10 cellular contexts compared by ENCODE assay signal in genomic region chr12:108567974-108568652, GRCh38. TPM values are rescaled to one million over a fixed set of nuclear protein-coding genes. Genes with fewer than 3 reads are reported as not detected.
DNase-seq lines count a peak whose midpoint lies in the region; ATAC-seq and TF ChIP-seq lines count a peak whose summit lies in the region.
"Had no signal": no experiment of that assay in that cellular context is flagged by ENCODE, and none has a peak within 500 bp of the region (broad histone marks: within the 10 kb centered on the region; RNA-seq: fewer than 3 reads in every experiment).

No MANE protein-coding gene starts in this region.

- H3K4me3 ChIP-seq in esophagus squamous epithelium (no peak overlapping the region), subcutaneous abdominal adipose tissue (ENCODE audit: low read depth in 1 of 5, low read length in 5 of 5) (no peak overlapping the region)

- TF ChIP-seq CTCF in esophagus squamous epithelium (IDR thresholded peaks at IDR 0.05), result no peak
- TF ChIP-seq CTCF in foreskin keratinocyte (conservative IDR thresholded peaks at IDR 0.05), result no peak

- ATAC-seq in T-cell (replicated peaks in 1 of 4) (no peak), HG03196 (IDR thresholded peaks at IDR 0.05; ENCODE audit: unreplicated experiment) (no peak), foreskin keratinocyte (no peak)

- H3K4me1 ChIP-seq in esophagus squamous epithelium (peaks cover 4 to 48% (median 15%) of the 10 kb centered on the region in 3 donors), subcutaneous abdominal adipose tissue (ENCODE audit: control insufficient read depth in 5 of 5, insufficient read depth in 5 of 5, low read length in 5 of 5) (peaks cover 0 to 40% (median 24%) of the 10 kb centered on the region in 5 donors), foreskin keratinocyte (peaks cover 9% of the 10 kb centered on the region)

- TF ChIP-seq POLR2A in esophagus squamous epithelium (IDR thresholded peaks at IDR 0.05), result no peak

- WGBS in esophagus squamous epithelium, 2 donors, result 73 to 75% methylated on average over 3 of the region's 3 CpGs

- H3K27ac Mint-ChIP-seq in activated T-cell treated with anti-CD3 and anti-CD28 coated beads, Interleukin-2, amount 50 U/mL, for 24 hours, result peak overlapping the region; percentile 94
- H3K27ac Mint-ChIP-seq in T-cell, result peak overlapping the region; percentile 95 to 98

- H3K9me3 ChIP-seq in esophagus squamous epithelium, result no peaks in the 10 kb centered on the region
- H3K9me3 ChIP-seq in subcutaneous abdominal adipose tissue (ENCODE audit: control insufficient read depth in 5 of 5, low read length in 5 of 5), result no peaks in the 10 kb centered on the region

- peak overlapping the region in 3 of 4 donors; percentile 4 to 56 (median 18) for H3K27ac ChIP-seq in esophagus squamous epithelium
- peak overlapping the region; percentile 70 for H3K27ac ChIP-seq in subcutaneous abdominal adipose tissue (ENCODE audit: low read depth, low read length)
- H3K27ac ChIP-seq in foreskin keratinocyte, result no peak overlapping the region
- H3K27ac ChIP-seq: RWPE1 had no signal

- H3K36me3 ChIP-seq in esophagus squamous epithelium (peaks cover 0 to 66% (median 25%) of the 10 kb centered on the region in 3 donors), subcutaneous abdominal adipose tissue (ENCODE audit: control insufficient read depth in 5 of 5, insufficient read depth in 5 of 5, low read length in 5 of 5) (peaks cover 19 to 60% (median 54%) of the 10 kb centered on the region in 5 donors)

- CTCF ChIA-PET in T-cell (lab: Charles Lee), result interaction anchor here (0.6 to 11.9 kb wide), 13 partner anchors 9 to 236 kb away, joined by 3 to 140 read pairs (median 4); no protein-coding TSS in a partner anchor

- peaks cover 92% of the 10 kb centered on the region for H3K4me1 Mint-ChIP-seq in activated T-cell treated with anti-CD3 and anti-CD28 coated beads, Interleukin-2, amount 50 U/mL, for 24 hours (ENCODE audit: low read depth)
- H3K4me1 Mint-ChIP-seq in T-cell, result peaks cover 66 to 91% (median 85%) of the 10 kb centered on the region in 3 donors

- no peak overlapping the region for H3K9ac ChIP-seq in subcutaneous abdominal adipose tissue (ENCODE audit: low read length in 5 of 5)

- peak overlapping the region; percentile 61 for H3K4me3 Mint-ChIP-seq in activated T-cell treated with anti-CD3 and anti-CD28 coated beads, Interleukin-2, amount 50 U/mL, for 24 hours
- H3K4me3 Mint-ChIP-seq in T-cell, result peak overlapping the region in 2 of 3 donors; percentile 51 to 81

- H3K27me3 Mint-ChIP-seq in activated T-cell treated with anti-CD3 and anti-CD28 coated beads, Interleukin-2, amount 50 U/mL, for 24 hours, result no peaks in the 10 kb centered on the region
- H3K27me3 Mint-ChIP-seq in T-cell, result no peaks in the 10 kb centered on the region

- POLR2A ChIA-PET in T-cell (lab: Charles Lee), result interaction anchor here in 1 of 2 donors (0.9 to 1.1 kb wide), 2 partner anchors 49 to 65 kb away, joined by 5 to 12 read pairs; partner anchors contain the start of gene SELPLG

- no peaks in the 10 kb centered on the region for H3K9me3 Mint-ChIP-seq in activated T-cell treated with anti-CD3 and anti-CD28 coated beads, Interleukin-2, amount 50 U/mL, for 24 hours
- H3K9me3 Mint-ChIP-seq in T-cell, result no peaks in the 10 kb centered on the region

- DNase-seq in activated T-cell treated with anti-CD3 and anti-CD28 coated beads, Interleukin-2, amount 50 U/mL, for 24 hours, result no peak
- DNase-seq in activated T-cell treated with anti-CD3 and anti-CD28 coated beads, Interleukin-2, amount 50 U/mL, for 1 hour, result no peak
- DNase-seq in T-cell (no peak), esophagus squamous epithelium (lab: John Stamatoyannopoulos, UW) (no peak), NCI-H146 (lab: John Stamatoyannopoulos, UW) (no peak), foreskin keratinocyte (no peak)
- DNase-seq: AML-193 had no signal

- peaks cover 76% of the 10 kb centered on the region for H3K36me3 Mint-ChIP-seq in activated T-cell treated with anti-CD3 and anti-CD28 coated beads, Interleukin-2, amount 50 U/mL, for 24 hours (ENCODE audit: low read depth)
- H3K36me3 Mint-ChIP-seq in T-cell, result peaks cover 25% of the 10 kb centered on the region

- H3K27me3 ChIP-seq in esophagus squamous epithelium, result no peaks in the 10 kb centered on the region
- H3K27me3 ChIP-seq in subcutaneous abdominal adipose tissue (ENCODE audit: control insufficient read depth in 5 of 5, insufficient read depth in 4 of 5, low read length in 5 of 5), result no peaks in the 10 kb centered on the region
- no peaks in the 10 kb centered on the region for H3K27me3 ChIP-seq in foreskin keratinocyte

- intact Hi-C loops in esophagus squamous epithelium (cut with DNase I), result loop anchor here (10.0 kb wide), 2 partner anchors 237 to 527 kb away; partner anchors contain the start of genes ALKBH2 and UNG

RNA-seq across cellular contexts. Expression of gene ISCU, which starts 5.7 kb away (rescaled TPM):
- total RNA-seq in T-cell (100 to 1,000 TPM; 108 to 190 (median 130) TPM), esophagus squamous epithelium (100 to 1,000 TPM in 1 of 4 donors, 10 to 100 TPM in 3; 50.7 to 132 (median 85.3) TPM), foreskin keratinocyte (90.7 and 93.3 TPM in 2 replicates)
- 105 and 115 TPM in 2 replicates for polyA plus RNA-seq in foreskin keratinocyte

RNA-seq across cellular contexts. Expression of gene SART3, which starts 7.1 kb away (rescaled TPM):
- total RNA-seq in T-cell (100 to 1,000 TPM in 1 of 5 donors, 10 to 100 TPM in 4; 76.3 to 107 (median 84.9) TPM), esophagus squamous epithelium (10 to 100 TPM; 37.0 to 68.7 (median 48.2) TPM), foreskin keratinocyte (50.0 and 54.9 TPM in 2 replicates)
- polyA plus RNA-seq in foreskin keratinocyte, result 15.2 and 18.8 TPM in 2 replicates

RNA-seq across cellular contexts. Expression of gene TMEM119, which starts 29.8 kb away (rescaled TPM):
- total RNA-seq in T-cell (1 to 10 TPM in 2 of 5 donors, under 1 TPM in 3; 0.13 to 3.9 (median 0.98) TPM), esophagus squamous epithelium (1 to 10 TPM in 3 of 4 donors, under 1 TPM in 1; 0.08 to 4.8 (median 2.0) TPM), foreskin keratinocyte (not detected in 2 replicates)
- 0.04 TPM in 1 of 2 replicates, not detected in the other for polyA plus RNA-seq in foreskin keratinocyte

RNA-seq across cellular contexts. Expression of gene FICD, which starts 53.0 kb away (rescaled TPM):
- total RNA-seq in T-cell (1 to 10 TPM; 5.0 to 9.3 (median 7.8) TPM), esophagus squamous epithelium (1 to 10 TPM; 1.6 to 4.0 (median 2.1) TPM), foreskin keratinocyte (2.0 and 2.8 TPM in 2 replicates)
- polyA plus RNA-seq in foreskin keratinocyte, result 0.87 and 1.00 TPM in 2 replicates
